15 cellular contexts compared by ENCODE assay signal in genomic region chr10:114335614-114336013, GRCh38.
"Had no signal": no experiment of that assay in that cellular context is flagged by ENCODE, and none has a peak within 500 bp of the region (broad histone marks: within the 10 kb centered on the region; RNA-seq: fewer than 3 reads in every experiment).

No MANE protein-coding gene starts in this region.

- H3K9me3 ChIP-seq: esophagus muscularis mucosa, gastroesophageal sphincter, tibial artery, upper lobe of left lung, uterus had no signal

- H3K27ac ChIP-seq: epithelial cell of prostate, esophagus muscularis mucosa, gastroesophageal sphincter, tibial artery, upper lobe of left lung, uterus had no signal

- H3K27me3 ChIP-seq: esophagus muscularis mucosa, gastroesophageal sphincter, tibial artery, upper lobe of left lung, uterus had no signal

- DNase-seq: effector memory CD8-positive, alpha-beta T cell; foreskin fibroblast; glutamatergic neuron; islet precursor cell; mammary epithelial cell; naive thymus-derived CD4-positive, alpha-beta T cell; right cardiac atrium; stimulated activated CD4-positive, alpha-beta T cell treated with anti-CD3 and anti-CD28 coated beads, Interleukin-4, amount 100 ng/mL, for 1 hour; stimulated activated CD8-positive, alpha-beta memory T cell treated with anti-CD3 and anti-CD28 coated beads, Interleukin-4, amount 100 ng/mL, for 48 hours; tibial artery; upper lobe of left lung; uterus had no signal

- H3K4me3 ChIP-seq: esophagus muscularis mucosa, gastroesophageal sphincter, tibial artery, upper lobe of left lung, uterus had no signal

- H3K36me3 ChIP-seq: upper lobe of left lung, uterus had no signal
